ENCODE assay signal across 26 cellular contexts in genomic region chr5:142860291-142860690, GRCh38.
DNase-seq lines count a peak whose midpoint lies in the region; ATAC-seq and TF ChIP-seq lines count a peak whose summit lies in the region.
"Had no signal": no experiment of that assay in that cellular context is flagged by ENCODE, and none has a peak within 500 bp of the region (broad histone marks: within the 10 kb centered on the region; RNA-seq: fewer than 3 reads in every experiment).

No MANE protein-coding gene starts in this region.

- no peak for TF ChIP-seq CTCF in left lung (IDR thresholded peaks at IDR 0.05)

- H3K9me3 ChIP-seq in left lung, result no peaks in the 10 kb centered on the region
- H3K9me3 ChIP-seq in aorta (ENCODE audit: control insufficient read depth, low read length), result no peaks in the 10 kb centered on the region
- H3K9me3 ChIP-seq: HAP-1, Peyer's patch had no signal

- intact Hi-C loops in Right ventricle myocardium superior (cut with DNase I) (no loop called here), cardiac septum (cut with DNase I) (loop anchor here (10.0 kb wide), 1 partner anchor 45 kb away; no protein-coding TSS in a partner anchor), left lung (cut with DNase I) (no loop called here), aorta (cut with DNase I) (no loop called here)

- no peak for DNase-seq in Right ventricle myocardium superior
- DNase-seq in cardiac septum (ENCODE audit: low spot score), result no peak
- DNase-seq in dermis blood vessel endothelial cell, result peak; percentile 56
- DNase-seq in left lung, result no peak
- peak in 1 of 2 donors; percentile 53 for DNase-seq in aorta
- DNase-seq in AG08395 (ENCODE audit: low spot score), result no peak
- DNase-seq: activated CD4-positive, alpha-beta T cell treated with anti-CD3 and anti-CD28 coated beads, Interleukin-2, amount 10 ng/mL, durations not matched to agents 7 days and 5 days; activated naive CD4-positive, alpha-beta T cell treated with anti-CD3 and anti-CD28 coated beads, Interleukin-2, amount 50 U/mL, for 16 hours; effector CD4-positive, alpha-beta T cell; GDM1; kidney glomerular epithelial cell; mesenchymal stem cell; naive B cell; NCI-H1092 treated with DMSO at 0.1 percent for 48 hours; NCI-H2081; NCI-H345; NK-92 treated with Interleukin-12 subunit alpha and Interleukin-12 subunit beta, amount 100 ng/mL, for 24 hours; Peyer's patch; WERI-Rb-1 had no signal

- H3K27ac ChIP-seq in left lung (peak overlapping the region in 1 of 2 donors; percentile 58), aorta (ENCODE audit: low read depth in 1 of 2, low read length in 2 of 2) (no peak overlapping the region)
- H3K27ac ChIP-seq: KMS-11, SK-N-MC, WERI-Rb-1 had no signal

- ATAC-seq in Right ventricle myocardium superior (ENCODE audit: poor library complexity) (peak; percentile 64), left lung (peak; percentile 63), aorta (ENCODE audit: low FRiP score) (peak; percentile 52), HG02840 (IDR thresholded peaks at IDR 0.05; ENCODE audit: low FRiP score, unreplicated experiment) (no peak), HG03469 (IDR thresholded peaks at IDR 0.05; ENCODE audit: unreplicated experiment) (no peak)
- ATAC-seq: esophagus mucosa, sciatic nerve had no signal

- H3K27me3 ChIP-seq in left lung (no peaks in the 10 kb centered on the region), aorta (ENCODE audit: control insufficient read depth in 1 of 2, insufficient read depth in 2 of 2, low read length in 1 of 2) (no peaks in the 10 kb centered on the region)
- H3K27me3 ChIP-seq: Peyer's patch had no signal

- H3K4me3 ChIP-seq in left lung (no peak overlapping the region), aorta (ENCODE audit: low read length in 2 of 2) (no peak overlapping the region)
- H3K4me3 ChIP-seq: HAP-1, SK-N-MC had no signal

- H3K36me3 ChIP-seq in left lung (no peaks in the 10 kb centered on the region), aorta (ENCODE audit: control insufficient read depth in 1 of 2, insufficient read depth in 2 of 2, low read length in 1 of 2) (no peaks in the 10 kb centered on the region)
- H3K36me3 ChIP-seq: HAP-1, Peyer's patch, WERI-Rb-1 had no signal

- 40 to 43% methylated on average over 2 of the region's 2 CpGs for WGBS in aorta, 2 donors

- H3K4me1 ChIP-seq in left lung (peaks cover 0 to 58% of the 10 kb centered on the region in 2 donors), aorta (ENCODE audit: control insufficient read depth in 1 of 2, insufficient read depth in 2 of 2, low read length in 2 of 2) (peaks cover 0 to 3% of the 10 kb centered on the region in 2 donors)
- H3K4me1 ChIP-seq: HAP-1 had no signal

Comparison
In these comparisons a context has a peak if more than half of its experiments do, and no peak if none do; other contexts are left out.
1. ATAC-seq: peak in Right ventricle myocardium superior (single experiment), left lung (single experiment) and aorta (single experiment); none in HG02840 (single experiment) and HG03469 (single experiment).